In the genomic region with DNA sequence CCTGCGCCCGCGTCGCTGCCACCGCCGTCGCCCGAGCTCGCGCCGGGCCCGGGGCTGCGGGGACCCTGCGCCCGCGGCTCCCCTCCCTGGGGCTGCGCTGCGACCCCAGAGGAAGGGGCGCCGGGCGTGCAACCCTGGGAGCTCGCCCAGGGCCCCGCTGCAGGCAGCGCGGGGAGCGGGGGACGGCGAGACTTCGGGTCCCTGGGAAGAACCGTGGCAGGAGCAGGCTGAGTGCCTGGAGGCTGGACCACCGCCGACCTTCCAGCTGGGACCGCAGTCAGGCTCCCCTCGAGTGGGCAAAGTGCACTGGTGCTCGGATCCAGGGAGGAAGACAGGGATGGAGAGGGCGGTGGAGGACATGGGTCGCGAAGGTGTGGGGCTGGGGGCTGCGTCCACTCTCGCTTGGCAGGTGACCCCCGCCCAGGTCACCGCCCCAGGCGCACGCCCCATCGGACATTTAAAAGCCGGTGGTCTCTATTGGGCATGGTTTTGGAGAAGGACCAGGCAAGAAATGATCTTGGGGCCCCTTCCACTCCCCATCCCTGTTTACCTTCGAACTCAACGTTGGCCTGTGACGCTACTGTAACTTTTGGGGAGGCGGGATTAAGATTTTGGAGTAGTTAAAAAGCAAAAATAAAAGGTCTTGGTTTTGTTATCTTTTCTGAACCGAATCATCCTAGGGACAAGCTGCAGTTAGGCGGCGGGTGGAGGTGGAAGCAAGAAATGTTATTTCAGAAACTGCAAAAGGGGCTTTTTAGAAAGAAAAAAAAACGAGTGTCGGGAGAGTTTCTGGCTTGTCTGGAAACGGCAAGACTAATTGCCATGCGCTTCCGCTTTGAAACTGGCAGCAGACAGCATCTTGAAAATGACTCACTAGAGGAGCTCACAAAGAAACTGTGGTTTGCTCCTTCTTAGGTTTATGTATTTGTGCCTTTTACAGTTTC, we compare ENCODE assay signal across 8 cellular contexts. TPM values are rescaled to one million over a fixed set of nuclear protein-coding genes. Genes with fewer than 3 reads are reported as not detected.
DNase-seq lines count a peak whose midpoint lies in the region; ATAC-seq, FAIRE-seq and TF ChIP-seq lines count a peak whose summit lies in the region.

No MANE protein-coding gene starts in this region.

- H3K27me3 Mint-ChIP-seq in GM23338 (ENCODE audit: insufficient read depth, low read depth, poor library complexity) = peaks cover 24% of the 10 kb centered on the region

- H2AFZ ChIP-seq in GM23338 (peak overlapping the region; percentile 97), KMS-11 (ENCODE audit: low read depth) (peak overlapping the region; percentile 8; the same call in 1 of the 2 replicates)

- no peaks in the 10 kb centered on the region for H4K20me1 ChIP-seq in GM23338 (replicated peaks; ENCODE audit: insufficient read depth)
- H4K20me1 ChIP-seq in KMS-11 (ENCODE audit: insufficient read depth) = no peaks in the 10 kb centered on the region; the same call in 1 of the 2 replicates

- no peaks in the 10 kb centered on the region for H3K36me3 Mint-ChIP-seq in GM23338 (ENCODE audit: low read depth)

- intact Hi-C loops in kidney (cut with DNase I) = no loop called here

- DNase-seq in GM04504 (ENCODE audit: low read depth) = peak; percentile 70
- peak; percentile 61 for DNase-seq in GM23338 (ENCODE audit: low spot score)
- peak in 15 of 61 donors; percentile 3 to 36 (median 19) for DNase-seq in caudate nucleus (lab: John Stamatoyannopoulos, UW)
- peak; percentile 77 for DNase-seq in kidney
- peak; percentile 25 to 64 (median 50) for DNase-seq in stimulated activated CD4-positive, alpha-beta T cell treated with anti-CD3 and anti-CD28 coated beads, Interleukin-1b, Interleukin-23, amount 100 ng/mL, for 24 hours (ENCODE audit: low read depth in 4 of 4, low spot score in 1 of 4)
- no peak for DNase-seq in NCI-H774 (lab: John Stamatoyannopoulos, UW)

- no peaks in the 10 kb centered on the region for H3K9me3 ChIP-seq in kidney (ENCODE audit: control insufficient read depth in 1 of 2, low read length in 2 of 2)

- ATAC-seq in GM23338 = peak; percentile 53

- peaks cover 6% of the 10 kb centered on the region for H3K4me1 Mint-ChIP-seq in GM23338

- H3K4me3 Mint-ChIP-seq in GM23338 = peak overlapping the region; percentile 88

- no peaks in the 10 kb centered on the region for H3K9me2 ChIP-seq in GM23338 (ENCODE audit: insufficient read depth)

- peaks cover 32% of the 10 kb centered on the region for H3K27me3 ChIP-seq in GM23338 (ENCODE audit: insufficient read depth)
- no peaks in the 10 kb centered on the region for H3K27me3 ChIP-seq in KMS-11 (ENCODE audit: insufficient read depth, low read depth)

- no peaks in the 10 kb centered on the region; the same call in 2 of the 3 replicates for H3K9me3 Mint-ChIP-seq in GM23338

- H3K36me3 ChIP-seq in GM23338 (ENCODE audit: insufficient read depth) (no peaks in the 10 kb centered on the region), KMS-11 (ENCODE audit: insufficient read depth) (no peaks in the 10 kb centered on the region), kidney (ENCODE audit: control insufficient read depth in 1 of 2, insufficient read depth in 2 of 2, low read length in 2 of 2) (no peaks in the 10 kb centered on the region)

- H3K27ac ChIP-seq in GM23338 (ENCODE audit: low read depth) (no peak overlapping the region), KMS-11 (peak overlapping the region; percentile 90), caudate nucleus (ENCODE audit: low read depth, low read length) (peak overlapping the region; percentile 48), kidney (ENCODE audit: low read depth in 2 of 2, low read length in 2 of 2) (peak overlapping the region; percentile 74 to 78)

- H3K27ac Mint-ChIP-seq in GM23338 = no peak overlapping the region; the same call in 1 of the 2 replicates

- no peak for TF ChIP-seq CTCF in GM23338 (conservative IDR thresholded peaks at IDR 0.05; ENCODE audit: low read depth in 2 of 2)
- TF ChIP-seq CTCF in KMS-11 (conservative IDR thresholded peaks at IDR 0.05; ENCODE audit: low read depth, low read length) = no peak
- no peak for TF ChIP-seq CTCF in WI38 (IDR thresholded peaks at IDR 0.05; ENCODE audit: low read depth, low read length)
- TF ChIP-seq CTCF in kidney (IDR thresholded peaks at IDR 0.05; ENCODE audit: borderline replicate concordance, extremely low read depth, insufficient read depth) = no peak

- H3F3A ChIP-seq in GM23338 (replicated peaks; ENCODE audit: low read depth) = no peaks in the 10 kb centered on the region

- FAIRE-seq in kidney (lab: Jason Lieb, UNC) = no peak

- H3K4me3 ChIP-seq in GM23338 (peak overlapping the region; percentile 91), KMS-11 (IDR thresholded peaks at IDR 0.05; ENCODE audit: insufficient read depth, low read depth, low read length) (no peak overlapping the region), WI38 (ENCODE audit: low read depth, low read length) (peak overlapping the region; percentile 89), kidney (ENCODE audit: low read length in 2 of 2) (peak overlapping the region; percentile 77 to 78)

- H3K9ac ChIP-seq in KMS-11 = peak overlapping the region; percentile 87
- peak overlapping the region; percentile 69 to 75 for H3K9ac ChIP-seq in kidney (ENCODE audit: low read length in 2 of 2)

- H3K79me2 ChIP-seq in GM23338 (replicated peaks; ENCODE audit: insufficient read depth) (peaks cover 24% of the 10 kb centered on the region), KMS-11 (ENCODE audit: insufficient read depth, low read depth) (peaks cover 44% of the 10 kb centered on the region)

- peak overlapping the region; percentile 95 for H3K4me2 ChIP-seq in GM23338
- peak overlapping the region; percentile 44 for H3K4me2 ChIP-seq in KMS-11

- H3K4me1 ChIP-seq in GM23338 (ENCODE audit: insufficient read depth) (peaks cover 12% of the 10 kb centered on the region), KMS-11 (ENCODE audit: low read depth, poor library complexity, severe bottlenecking) (peaks cover 42% of the 10 kb centered on the region), kidney (ENCODE audit: control insufficient read depth in 1 of 2, insufficient read depth in 1 of 2, low read depth in 1 of 2, low read length in 2 of 2) (no peaks in the 10 kb centered on the region)

TF ChIP-seq in GM23338, 12 proteins besides CTCF, POLR2A, EP300 and RAD21:
- no peak for TF ChIP-seq JUNB (IDR thresholded peaks at IDR 0.05; ENCODE audit: unreplicated experiment)
- no peak for TF ChIP-seq EZH2phosphoT487 (IDR thresholded peaks at IDR 0.05; ENCODE audit: unreplicated experiment)
- peak; percentile 41 for TF ChIP-seq EZH2 (IDR thresholded peaks at IDR 0.05; ENCODE audit: low read depth, unreplicated experiment)
TF ChIP-seq in GM23338: peak in this region for 1.

RNA-seq across cellular contexts. Expression of a gene that starts 1.0 kb away (rescaled TPM):
- 8.3 and 12.1 TPM in 2 replicates for total RNA-seq in GM23338 (2014; rRNA removed; shearing (Covaris generic))
- polyA plus RNA-seq in GM23338 (2016; fragmentation: Nextera tagmentation; extraction: Ambion mirVana) = 5.5 and 6.5 TPM in 2 replicates
- 59.5 TPM for total RNA-seq in kidney
- 10.5 TPM for polyA plus RNA-seq in kidney (ENCODE audit: insufficient read depth, low read depth, low replicate concordance)
